ENCODE assay signal across 17 cellular contexts in genomic region chr2:215611609-215612386, GRCh38.
A peak's percentile ranks its signal among the peaks of the same experiment; 100 is the strongest.
DNase-seq lines count a peak whose midpoint lies in the region; ATAC-seq, FAIRE-seq and TF ChIP-seq lines count a peak whose summit lies in the region.
"Had no signal": no experiment of that assay in that cellular context is flagged by ENCODE, and none has a peak within 500 bp of the region (broad histone marks: within the 10 kb centered on the region; RNA-seq: fewer than 3 reads in every experiment).

No MANE protein-coding gene starts in this region.

- no peak overlapping the region for H3K23ac ChIP-seq in H1 (ENCODE audit: insufficient read length)

- no peak overlapping the region for H2AFZ ChIP-seq in H1 (ENCODE audit: low read length)

- intact Hi-C loops in Right ventricle myocardium superior (cut with DNase I) (no loop called here), cardiac septum (cut with DNase I) (no loop called here), upper lobe of right lung (cut with DNase I) (no loop called here)
- intact Hi-C loops in activated T-helper 2 cell treated with anti-CD3 and anti-CD28 coated beads, Interferon-gamma antibody, Interleukin-2, Interleukin-4, amounts not matched to agents 10 μg/mL and 5 μg/mL and 100 μg/mL, durations not matched to agents 14 hours and 24 hours and 36 hours (cut with micrococcal nuclease) = loop anchor here (5.0 kb wide), 1 partner anchor 131 kb away; no protein-coding TSS in a partner anchor

- H3K56ac ChIP-seq in H1 (replicated peaks; ENCODE audit: insufficient read length, low read depth, low read length) = no peak overlapping the region

- H3K4me1 ChIP-seq in H1 (replicated peaks in 1 of 4; ENCODE audit: control insufficient read depth in 3 of 4, insufficient read depth in 4 of 4, low read length in 3 of 4) = peaks cover 0 to 5% (median 3%) of the 10 kb centered on the region in 4 experiments; a peak in 5 of 7 replicates
- H3K4me1 ChIP-seq in upper lobe of right lung = peaks cover 4% of the 10 kb centered on the region
- H3K4me1 ChIP-seq in Peyer's patch = no peaks in the 10 kb centered on the region

- WGBS in H1 (ENCODE audit: extremely low coverage in 1 of 2, insufficient coverage in 1 of 2, insufficient read length in 1 of 2, insufficient replicate concordance in 2 of 2, low coverage in 1 of 2, low lambda C conversion rate in 2 of 2, missing lambda C conversion rate in 1 of 2), 2 experiments = 91% methylated on average over 7 of the region's 7 CpGs; no CpG with 5 or more reads in 1 of the 2 experiments

- no peak for TF ChIP-seq RAD21 in H1 (IDR thresholded peaks at IDR 0.05 in 1 of 2, conservative IDR thresholded peaks at IDR 0.05 in 1 of 2; ENCODE audit: low read depth in 2 of 2, low read length in 2 of 2)

- no peak overlapping the region for H2BK20ac ChIP-seq in H1 (ENCODE audit: low read length)

- H2BK12ac ChIP-seq in H1 (ENCODE audit: low read depth, low read length) = no peak overlapping the region

- no peak overlapping the region for H3K27ac ChIP-seq in H1 (ENCODE audit: low read depth, low read length)
- no peak overlapping the region for H3K27ac ChIP-seq in upper lobe of right lung
- no peak overlapping the region for H3K27ac ChIP-seq in Peyer's patch

- H4K91ac ChIP-seq in H1 (replicated peaks; ENCODE audit: insufficient read length, low read length) = no peak overlapping the region

- no peak overlapping the region for H3K4me2 ChIP-seq in H1 (ENCODE audit: insufficient read depth in 1 of 2, low read depth in 2 of 2, low read length in 2 of 2)

- H3K36me3 Mint-ChIP-seq in activated T-helper 2 cell treated with anti-CD3 and anti-CD28 coated beads, Interferon-gamma antibody, Interleukin-2, Interleukin-4, amounts not matched to agents 10 μg/mL and 5 μg/mL and 100 μg/mL, durations not matched to agents 14 hours and 24 hours and 36 hours (ENCODE audit: low read depth) = no peaks in the 10 kb centered on the region
- H3K36me3 Mint-ChIP-seq: activated naive CD4-positive, alpha-beta T cell treated with anti-CD3 and anti-CD28 coated beads, Interleukin-2, amount 10 ng/mL, durations not matched to agents 7 days and 5 days had no signal

- peaks cover 5% of the 10 kb centered on the region for H3K4me1 Mint-ChIP-seq in activated T-helper 2 cell treated with anti-CD3 and anti-CD28 coated beads, Interferon-gamma antibody, Interleukin-2, Interleukin-4, amounts not matched to agents 10 μg/mL and 5 μg/mL and 100 μg/mL, durations not matched to agents 14 hours and 24 hours and 36 hours (ENCODE audit: low read depth)
- H3K4me1 Mint-ChIP-seq: activated naive CD4-positive, alpha-beta T cell treated with anti-CD3 and anti-CD28 coated beads, Interleukin-2, amount 10 ng/mL, durations not matched to agents 7 days and 5 days had no signal

- H2BK120ac ChIP-seq in H1 (replicated peaks; ENCODE audit: low read depth, low read length) = no peak overlapping the region

- H3K36me3 ChIP-seq in H1 (ENCODE audit: control insufficient read depth in 2 of 4, insufficient read depth in 4 of 4, low read length in 3 of 4) (no peaks in the 10 kb centered on the region), upper lobe of right lung (no peaks in the 10 kb centered on the region), Peyer's patch (no peaks in the 10 kb centered on the region)

- H3K14ac ChIP-seq in H1 (ENCODE audit: insufficient read length) = no peak overlapping the region

- H3K27me3 Mint-ChIP-seq in activated T-helper 2 cell treated with anti-CD3 and anti-CD28 coated beads, Interferon-gamma antibody, Interleukin-2, Interleukin-4, amounts not matched to agents 10 μg/mL and 5 μg/mL and 100 μg/mL, durations not matched to agents 14 hours and 24 hours and 36 hours (ENCODE audit: low read depth) = no peaks in the 10 kb centered on the region
- H3K27me3 Mint-ChIP-seq: activated naive CD4-positive, alpha-beta T cell treated with anti-CD3 and anti-CD28 coated beads, Interleukin-2, amount 10 ng/mL, durations not matched to agents 7 days and 5 days had no signal

- no peak for FAIRE-seq in H1 (lab: Jason Lieb, UNC)
- FAIRE-seq: bronchial epithelial cell, G401.6, GM18507 had no signal

- ATAC-seq in Right ventricle myocardium superior (ENCODE audit: poor library complexity) (peak; percentile 51), HG03442 (IDR thresholded peaks at IDR 0.05; ENCODE audit: unreplicated experiment) (peak; percentile 50), upper lobe of right lung (peak; percentile 75)
- ATAC-seq: HCT116 had no signal

- no peak overlapping the region for H3K4ac ChIP-seq in H1 (replicated peaks; ENCODE audit: insufficient read length, low read depth, low read length)

- TF ChIP-seq EP300 in H1 (IDR thresholded peaks at IDR 0.05; ENCODE audit: borderline replicate concordance in 1 of 2, low read depth in 2 of 2, low read length in 2 of 2) = no peak

- no peak overlapping the region; a peak in 1 of 7 replicates for H3K9ac ChIP-seq in H1 (replicated peaks in 1 of 4; ENCODE audit: extremely low read depth in 1 of 4, low read depth in 3 of 4, low read length in 3 of 4)

- no peak overlapping the region for H2BK5ac ChIP-seq in H1 (ENCODE audit: low read depth, low read length)

- 0 out of 2 replicates have a peak overlapping the region, but pooled peaks have one; percentile 34 for H3K18ac ChIP-seq in H1 (ENCODE audit: extremely low read depth, low read length)

- TF ChIP-seq CTCF in H1 (IDR thresholded peaks at IDR 0.05; ENCODE audit: control extremely low read depth in 1 of 3, insufficient read depth in 1 of 3, low read depth in 1 of 3, low read length in 3 of 3) (no peak), upper lobe of right lung (IDR thresholded peaks at IDR 0.05) (no peak), Peyer's patch (IDR thresholded peaks at IDR 0.05) (no peak)

- peaks cover 7 to 14% of the 10 kb centered on the region in 2 experiments for H3K9me3 ChIP-seq in H1 (ENCODE audit: insufficient read depth in 2 of 2, low read depth in 1 of 2, low read length in 1 of 2)
- H3K9me3 ChIP-seq in upper lobe of right lung = no peaks in the 10 kb centered on the region
- H3K9me3 ChIP-seq in Peyer's patch = no peaks in the 10 kb centered on the region

- no peak overlapping the region for H3K4me3 Mint-ChIP-seq in activated T-helper 2 cell treated with anti-CD3 and anti-CD28 coated beads, Interferon-gamma antibody, Interleukin-2, Interleukin-4, amounts not matched to agents 10 μg/mL and 5 μg/mL and 100 μg/mL, durations not matched to agents 14 hours and 24 hours and 36 hours (ENCODE audit: low read depth)
- H3K4me3 Mint-ChIP-seq: activated naive CD4-positive, alpha-beta T cell treated with anti-CD3 and anti-CD28 coated beads, Interleukin-2, amount 10 ng/mL, durations not matched to agents 7 days and 5 days had no signal

- H3K23me2 ChIP-seq in H1 (ENCODE audit: low read depth, low read length) = no peaks in the 10 kb centered on the region

- no peaks in the 10 kb centered on the region for H4K20me1 ChIP-seq in H1 (replicated peaks in 1 of 2; ENCODE audit: control insufficient read depth in 1 of 2, insufficient read depth in 2 of 2, low read length in 2 of 2)

- CTCF ChIA-PET in H1 (lab: Charles Lee; ENCODE audit: partially characterized antibody) = interaction anchor here (1.0 to 1.5 kb wide), 2 partner anchors 13 to 99 kb away, joined by 3 to 4 read pairs; no protein-coding TSS in a partner anchor

- POLR2A ChIA-PET in H1 (lab: Charles Lee; ENCODE audit: partially characterized antibody) = interaction anchor here (0.7 kb wide), 1 partner anchor 156 kb away, joined by 3 read pairs; no protein-coding TSS in a partner anchor

- H3K27me3 ChIP-seq in H1 (replicated peaks in 1 of 4; ENCODE audit: control insufficient read depth in 3 of 4, extremely low read depth in 1 of 4, insufficient read depth in 3 of 4, low read length in 3 of 4) = no peaks in the 10 kb centered on the region
- no peaks in the 10 kb centered on the region for H3K27me3 ChIP-seq in upper lobe of right lung
- no peaks in the 10 kb centered on the region for H3K27me3 ChIP-seq in Peyer's patch

- H4K5ac ChIP-seq in H1 (ENCODE audit: insufficient read length, low read depth, low read length) = no peak overlapping the region

- no peak for DNase-seq in Right ventricle myocardium superior
- no peak for DNase-seq in cardiac septum (ENCODE audit: low spot score)
- no peak for DNase-seq in H1 (ENCODE audit: low read depth in 1 of 2, low spot score in 2 of 2)
- no peak for DNase-seq in upper lobe of right lung
- DNase-seq in Peyer's patch = no peak
- DNase-seq in DMS 273 treated with DMSO at 0.1 percent for 48 hours (lab: John Stamatoyannopoulos, UW) = no peak
- DNase-seq in activated T-helper 2 cell treated with anti-CD3 and anti-CD28 coated beads, Interferon-gamma antibody, Interleukin-2, Interleukin-4, amounts not matched to agents 10 μg/mL and 5 μg/mL and 100 μg/mL, durations not matched to agents 14 hours and 24 hours and 36 hours (ENCODE audit: low spot score) = no peak
- DNase-seq: ACHN; activated naive CD4-positive, alpha-beta T cell treated with anti-CD3 and anti-CD28 coated beads, Interleukin-2, amount 10 ng/mL, durations not matched to agents 7 days and 5 days; effector CD4-positive, alpha-beta T cell; NCI-H1092 treated with DMSO at 0.1 percent for 48 hours; stimulated activated naive CD4-positive, alpha-beta T cell treated with Interleukin-2 at 50 U/mL for 16 hours had no signal

- no peaks in the 10 kb centered on the region for H3K79me1 ChIP-seq in H1 (ENCODE audit: low read depth, low read length)

- no peak overlapping the region for H4K8ac ChIP-seq in H1 (ENCODE audit: extremely low read depth, insufficient read depth, low read length)

- H3K79me2 ChIP-seq in H1 (ENCODE audit: control insufficient read depth in 1 of 2, insufficient read depth in 2 of 2, low read length in 2 of 2) = no peaks in the 10 kb centered on the region

- H3K9me3 Mint-ChIP-seq in activated T-helper 2 cell treated with anti-CD3 and anti-CD28 coated beads, Interferon-gamma antibody, Interleukin-2, Interleukin-4, amounts not matched to agents 10 μg/mL and 5 μg/mL and 100 μg/mL, durations not matched to agents 14 hours and 24 hours and 36 hours = no peaks in the 10 kb centered on the region
- H3K9me3 Mint-ChIP-seq: activated naive CD4-positive, alpha-beta T cell treated with anti-CD3 and anti-CD28 coated beads, Interleukin-2, amount 10 ng/mL, durations not matched to agents 7 days and 5 days had no signal

- H3K27ac Mint-ChIP-seq in activated T-helper 2 cell treated with anti-CD3 and anti-CD28 coated beads, Interferon-gamma antibody, Interleukin-2, Interleukin-4, amounts not matched to agents 10 μg/mL and 5 μg/mL and 100 μg/mL, durations not matched to agents 14 hours and 24 hours and 36 hours = no peak overlapping the region
- H3K27ac Mint-ChIP-seq: activated naive CD4-positive, alpha-beta T cell treated with anti-CD3 and anti-CD28 coated beads, Interleukin-2, amount 10 ng/mL, durations not matched to agents 7 days and 5 days had no signal

- TF ChIP-seq POLR2A in H1 (IDR thresholded peaks at IDR 0.05; ENCODE audit: control extremely low read depth in 1 of 2, low read depth in 2 of 2, low read length in 2 of 2) (no peak), Peyer's patch (IDR thresholded peaks at IDR 0.05) (no peak)

- no peak overlapping the region for H2BK15ac ChIP-seq in H1 (ENCODE audit: low read length)

- no peak overlapping the region for H2AK5ac ChIP-seq in H1 (ENCODE audit: low read depth, low read length)

- H3K4me3 ChIP-seq in H1 (ENCODE audit: extremely low read depth in 1 of 4, insufficient read depth in 2 of 4, low read depth in 3 of 4, low read length in 4 of 4) (no peak overlapping the region), upper lobe of right lung (no peak overlapping the region), Peyer's patch (no peak overlapping the region)
